8 cellular contexts compared by ENCODE assay signal in genomic region chr1:95072117-95072516, GRCh38. TPM values are rescaled to one million over a fixed set of nuclear protein-coding genes. Genes with fewer than 3 reads are reported as not detected.
A peak's percentile ranks its signal among the peaks of the same experiment; 100 is the strongest.
DNase-seq lines count a peak whose midpoint lies in the region; ATAC-seq, FAIRE-seq and TF ChIP-seq lines count a peak whose summit lies in the region.

No MANE protein-coding gene starts in this region.

- H4K20me1 ChIP-seq in fibroblast of lung (ENCODE audit: control insufficient read depth, extremely low read depth, insufficient read depth, low read length) = no peaks in the 10 kb centered on the region

- H2AFZ ChIP-seq in fibroblast of lung (ENCODE audit: low read length) = peak overlapping the region; percentile 91

- no peaks in the 10 kb centered on the region for H3K9me3 ChIP-seq in fibroblast of lung (ENCODE audit: control insufficient read depth, insufficient read depth, low read depth, low read length)

- H3K27ac ChIP-seq in RWPE1 (peak overlapping the region; percentile 89), fibroblast of lung (ENCODE audit: insufficient read depth, low read length) (peak overlapping the region; percentile 95)

- H3K4me3 ChIP-seq in fibroblast of lung (replicated peaks in 1 of 4; ENCODE audit: control extremely low read depth in 1 of 4, insufficient read depth in 1 of 4, low read depth in 3 of 4, low read length in 4 of 4) (peak overlapping the region; percentile 68 to 97 (median 91)), retinal pigment epithelial cell (ENCODE audit: low read length) (peak overlapping the region; percentile 94)

- peak overlapping the region; percentile 94 for H3K4me2 ChIP-seq in fibroblast of lung (ENCODE audit: extremely low read depth, insufficient read depth, low read length)

- FAIRE-seq in GM12891 (lab: Jason Lieb, UNC) = peak; percentile 54

- ATAC-seq in GM19324 (IDR thresholded peaks at IDR 0.05; ENCODE audit: low FRiP score, unreplicated experiment) = no peak
- no peak for ATAC-seq in HG03342 (IDR thresholded peaks at IDR 0.05; ENCODE audit: unreplicated experiment)

- no peak for TF ChIP-seq POLR2A in GM12891 (IDR thresholded peaks at IDR 0.05; ENCODE audit: low read depth, low read length)

- H3K27me3 ChIP-seq in fibroblast of lung (ENCODE audit: control insufficient read depth, insufficient read depth, low read length) = no peaks in the 10 kb centered on the region

- H3K4me1 ChIP-seq in fibroblast of lung (ENCODE audit: control insufficient read depth, extremely low read depth, insufficient read depth, low read length) = peaks cover 2% of the 10 kb centered on the region

- H3K9ac ChIP-seq in fibroblast of lung (ENCODE audit: insufficient read depth, low read length) = peak overlapping the region; percentile 33

- CTCF ChIA-PET in RWPE1 (lab: Yijun Ruan, JAX) = interaction anchor here (0.7 kb wide), 1 partner anchor 13 kb away, joined by 3 read pairs; no protein-coding TSS in a partner anchor

- TF ChIP-seq CTCF in RWPE1 (conservative IDR thresholded peaks at IDR 0.05; ENCODE audit: low read depth) (no peak), fibroblast of lung (conservative IDR thresholded peaks at IDR 0.05 in 1 of 2, IDR thresholded peaks at IDR 0.05 in 1 of 2; ENCODE audit: low read depth in 1 of 2, low read length in 2 of 2) (no peak), retinal pigment epithelial cell (conservative IDR thresholded peaks at IDR 0.05; ENCODE audit: low read depth, low read length) (no peak)

- POLR2A ChIA-PET in RWPE1 (lab: Yijun Ruan, JAX; ENCODE audit: low non-redundant PET) = no interaction called here

- DNase-seq in GM12891 (ENCODE audit: insufficient read length, low spot score) (no peak), RWPE1 (ENCODE audit: low spot score) (no peak), fibroblast of lung (ENCODE audit: low read depth in 2 of 2) (no peak), retinal pigment epithelial cell (ENCODE audit: low read depth) (no peak), epidermal melanocyte (ENCODE audit: insufficient read length, low spot score) (no peak), NCI-H2227 (lab: John Stamatoyannopoulos, UW; ENCODE audit: unreplicated experiment) (no peak)

- no peaks in the 10 kb centered on the region for H3K79me2 ChIP-seq in fibroblast of lung (ENCODE audit: control insufficient read depth, insufficient read depth, low read length)

- no peaks in the 10 kb centered on the region for H3K36me3 ChIP-seq in fibroblast of lung (ENCODE audit: control insufficient read depth, insufficient read depth, low read length)

TF ChIP-seq in GM12891, 5 proteins besides CTCF, POLR2A, EP300 and RAD21:
- TF ChIP-seq TAF1 (IDR thresholded peaks at IDR 0.05; ENCODE audit: low read depth, low read length) (no peak), SPI1 (IDR thresholded peaks at IDR 0.05; ENCODE audit: low read depth, low read length) (no peak), POU2F2 (IDR thresholded peaks at IDR 0.05; ENCODE audit: low read depth, low read length) (no peak), PAX5 (IDR thresholded peaks at IDR 0.05; ENCODE audit: insufficient read depth, low read length, severe bottlenecking) (no peak), POLR2AphosphoS5 (IDR thresholded peaks at IDR 0.05; ENCODE audit: low read depth, low read length) (no peak)
TF ChIP-seq in GM12891: peak in this region for 0.

RNA-seq across cellular contexts. Expression of gene ALG14, which starts 0.6 kb away (rescaled TPM):
- 3.8 TPM for polyA plus RNA-seq in GM12891 (2012; ENCODE audit: low read depth, missing spikeins)
- 3.8 and 4.6 TPM in 2 replicates for total RNA-seq in fibroblast of lung
- 3.5 TPM in 2 replicates for polyA plus RNA-seq in fibroblast of lung
- 6.0 and 6.5 TPM in 2 replicates for polyA plus RNA-seq in fibroblast of lung (2012)
- 0.74 and 0.79 TPM in 2 replicates for polyA minus RNA-seq in fibroblast of lung (ENCODE audit: low replicate concordance)

RNA-seq across cellular contexts. Expression of gene TLCD4, which starts 45.0 kb away (rescaled TPM):
- polyA plus RNA-seq in GM12891 (2012; ENCODE audit: low read depth, missing spikeins) = 0.01 TPM
- 0.51 and 2.1 TPM in 2 replicates for total RNA-seq in fibroblast of lung
- 0.70 and 1.5 TPM in 2 replicates for polyA plus RNA-seq in fibroblast of lung
- polyA plus RNA-seq in fibroblast of lung (2012) = 0.43 and 1.2 TPM in 2 replicates
- polyA minus RNA-seq in fibroblast of lung (ENCODE audit: low replicate concordance) = not detected in 2 replicates
